ENCODE assay signal across 8 cellular contexts in genomic region chr1:2189459-2190425, GRCh38. TPM values are rescaled to one million over a fixed set of nuclear protein-coding genes. Genes with fewer than 3 reads are reported as not detected.
DNase-seq lines count a peak whose midpoint lies in the region; ATAC-seq and TF ChIP-seq lines count a peak whose summit lies in the region.

No MANE protein-coding gene starts in this region.

- H3K27me3 ChIP-seq in colonic mucosa = no peaks in the 10 kb centered on the region

- H3K9me3 ChIP-seq in colonic mucosa = no peaks in the 10 kb centered on the region

- POLR2A ChIA-PET in activated CD4-positive, alpha-beta T cell treated with anti-CD3 and anti-CD28 coated beads, Interleukin-2, amount 10 ng/mL, durations not matched to agents 7 days and 5 days (lab: Charles Lee) = no interaction called here

- ATAC-seq in HG02973 (IDR thresholded peaks at IDR 0.05; ENCODE audit: unreplicated experiment) = peak; percentile 49
- ATAC-seq in GM18498 (IDR thresholded peaks at IDR 0.05; ENCODE audit: unreplicated experiment) = no peak

- peaks cover 12% of the 10 kb centered on the region for H3K4me1 Mint-ChIP-seq in activated CD4-positive, alpha-beta T cell treated with anti-CD3 and anti-CD28 coated beads, Interleukin-2, amount 10 ng/mL, durations not matched to agents 7 days and 5 days

- peaks cover 3% of the 10 kb centered on the region for H3K36me3 Mint-ChIP-seq in activated CD4-positive, alpha-beta T cell treated with anti-CD3 and anti-CD28 coated beads, Interleukin-2, amount 10 ng/mL, durations not matched to agents 7 days and 5 days (ENCODE audit: low read depth)

- intact Hi-C loops in colonic mucosa (cut with DNase I) = loop anchor here (10.0 kb wide), 1 partner anchor 455 kb away; no protein-coding TSS in a partner anchor

- no peaks in the 10 kb centered on the region for H3K36me3 ChIP-seq in colonic mucosa

- peak overlapping the region; percentile 78 to 93 for H3K9ac ChIP-seq in colonic mucosa (ENCODE audit: low read depth in 2 of 2, low read length in 2 of 2)

- CTCF ChIA-PET in activated CD4-positive, alpha-beta T cell treated with anti-CD3 and anti-CD28 coated beads, Interleukin-2, amount 10 ng/mL, durations not matched to agents 7 days and 5 days (lab: Charles Lee) = interaction anchor here (0.6 to 1.1 kb wide), 3 partner anchors 15 to 1429 kb away, joined by 3 to 4 read pairs (median 3); no protein-coding TSS in a partner anchor

- peaks cover 19% of the 10 kb centered on the region for H3K4me1 ChIP-seq in colonic mucosa

- H3K27me3 Mint-ChIP-seq in activated CD4-positive, alpha-beta T cell treated with anti-CD3 and anti-CD28 coated beads, Interleukin-2, amount 10 ng/mL, durations not matched to agents 7 days and 5 days = no peaks in the 10 kb centered on the region

- H3K9me3 Mint-ChIP-seq in activated CD4-positive, alpha-beta T cell treated with anti-CD3 and anti-CD28 coated beads, Interleukin-2, amount 10 ng/mL, durations not matched to agents 7 days and 5 days = no peaks in the 10 kb centered on the region

- peak; percentile 97 for DNase-seq in GM03348 (ENCODE audit: low spot score)
- DNase-seq in NCI-H510A (lab: John Stamatoyannopoulos, UW) = peak; percentile 96
- peak; percentile 82 for DNase-seq in activated CD4-positive, alpha-beta T cell treated with anti-CD3 and anti-CD28 coated beads, Interleukin-2, amount 10 ng/mL, durations not matched to agents 7 days and 5 days
- peak; percentile 96 for DNase-seq in colonic mucosa
- peak; percentile 98 for DNase-seq in left kidney (ENCODE audit: low read depth, low spot score)
- peak; percentile 68 to 82 (median 80) for DNase-seq in stimulated activated CD4-positive, alpha-beta T cell treated with anti-CD3 and anti-CD28 coated beads, Interleukin-1b, Interleukin-23, amount 100 ng/mL, for 24 hours (ENCODE audit: low read depth in 4 of 4, low spot score in 1 of 4)

- peak overlapping the region; percentile 96 for H3K27ac ChIP-seq in colonic mucosa

- TF ChIP-seq CTCF in colonic mucosa (IDR thresholded peaks at IDR 0.05) = no peak

- H3K27ac Mint-ChIP-seq in activated CD4-positive, alpha-beta T cell treated with anti-CD3 and anti-CD28 coated beads, Interleukin-2, amount 10 ng/mL, durations not matched to agents 7 days and 5 days = peak overlapping the region; percentile 87

- H3K4me3 ChIP-seq in colonic mucosa = peak overlapping the region; percentile 52

- H3K4me3 Mint-ChIP-seq in activated CD4-positive, alpha-beta T cell treated with anti-CD3 and anti-CD28 coated beads, Interleukin-2, amount 10 ng/mL, durations not matched to agents 7 days and 5 days = peak overlapping the region; percentile 65

RNA-seq across cellular contexts. Expression of gene FAAP20, which starts 4.8 kb away (rescaled TPM):
- total RNA-seq in activated CD4-positive, alpha-beta T cell treated with anti-CD3 and anti-CD28 coated beads, Interleukin-2, amount 10 ng/mL, durations not matched to agents 7 days and 5 days = 10 to 100 TPM; 61.3 to 66.2 TPM
- total RNA-seq in colonic mucosa = 10 to 100 TPM; 29.9 to 53.7 TPM

RNA-seq across cellular contexts. Expression of gene SKI, which starts 38.4 kb away (rescaled TPM):
- 10 to 100 TPM; 60.7 to 62.0 TPM for total RNA-seq in activated CD4-positive, alpha-beta T cell treated with anti-CD3 and anti-CD28 coated beads, Interleukin-2, amount 10 ng/mL, durations not matched to agents 7 days and 5 days
- total RNA-seq in colonic mucosa = 10 to 100 TPM; 31.0 to 36.1 TPM
